Comparison of ENCODE assay signal across 10 cellular contexts in the genomic region with DNA sequence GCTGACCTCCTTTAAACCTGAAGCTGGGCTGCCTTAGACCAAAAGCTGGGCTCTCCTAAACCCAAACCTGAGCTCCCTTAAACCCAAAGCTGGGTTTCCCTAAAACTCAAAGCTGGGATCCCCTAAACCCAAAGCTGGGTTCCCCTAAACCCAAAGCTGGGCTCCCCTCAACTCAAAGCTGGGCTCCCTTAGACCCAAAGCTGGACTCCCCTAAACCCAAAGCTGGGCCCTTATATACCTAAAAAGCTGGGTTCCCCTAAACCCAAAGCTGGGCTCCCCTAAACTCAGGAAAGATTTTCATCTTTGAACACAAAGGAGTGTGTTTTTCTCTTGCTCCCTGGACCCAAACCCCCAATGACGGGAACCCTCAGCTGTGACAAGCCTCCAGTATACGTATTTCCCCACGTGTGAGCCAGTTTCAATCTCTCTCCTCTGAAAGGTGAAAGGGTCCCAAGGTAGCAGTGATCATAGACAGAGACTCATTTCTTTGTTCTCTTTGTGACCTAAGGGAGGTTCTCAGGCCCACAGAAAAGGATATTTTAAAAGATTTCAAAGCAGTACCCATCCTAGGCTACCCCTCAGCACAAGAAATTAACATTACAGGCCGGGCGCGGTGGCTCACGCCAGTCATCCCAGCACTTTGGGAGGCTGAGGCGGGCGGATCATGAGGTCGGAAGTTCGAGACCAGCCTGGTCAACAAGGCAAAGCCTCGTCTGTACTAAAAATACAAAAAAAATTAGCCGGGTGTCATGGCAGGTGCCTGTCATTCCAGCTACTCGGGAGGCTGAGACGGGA. TPM values are rescaled to one million over a fixed set of nuclear protein-coding genes. Genes with fewer than 3 reads are reported as not detected.
A peak's percentile ranks its signal among the peaks of the same experiment; 100 is the strongest.
DNase-seq lines count a peak whose midpoint lies in the region; ATAC-seq and TF ChIP-seq lines count a peak whose summit lies in the region.
"Had no signal": no experiment of that assay in that cellular context is flagged by ENCODE, and none has a peak within 500 bp of the region (broad histone marks: within the 10 kb centered on the region; RNA-seq: fewer than 3 reads in every experiment).

No MANE protein-coding gene starts in this region.

- H3K4me1 ChIP-seq in esophagus squamous epithelium: peaks cover 0 to 12% (median 0%) of the 10 kb centered on the region in 3 donors

- no peak for TF ChIP-seq CTCF in esophagus squamous epithelium (IDR thresholded peaks at IDR 0.05)

- intact Hi-C loops in activated CD4-positive, alpha-beta T cell treated with anti-CD3 and anti-CD28 coated beads for 36 hours (cut with DNase I, micrococcal nuclease): loop anchor here (5.0 kb wide), 2 partner anchors 38 to 43 kb away; no protein-coding TSS in a partner anchor
- intact Hi-C loops in esophagus squamous epithelium (cut with DNase I): no loop called here

- DNase-seq in activated CD4-positive, alpha-beta T cell treated with anti-CD3 and anti-CD28 coated beads for 36 hours: peak; percentile 54
- no peak for DNase-seq in activated CD4-positive, alpha-beta T cell treated with anti-CD3 and anti-CD28 coated beads, Interleukin-2, amount 50 U/mL, for 4 hours
- no peak for DNase-seq in T-helper 17 cell
- no peak for DNase-seq in esophagus squamous epithelium (lab: John Stamatoyannopoulos, UW)
- DNase-seq in stimulated activated CD4-positive, alpha-beta T cell treated with anti-CD3 and anti-CD28 coated beads, Interleukin-15, amount 100 ng/mL, for 24 hours: no peak
- DNase-seq in islet precursor cell: no peak

- H3K4me3 ChIP-seq in esophagus squamous epithelium: no peak overlapping the region

- ATAC-seq in activated CD4-positive, alpha-beta T cell treated with anti-CD3 and anti-CD28 coated beads for 36 hours: peak; percentile 40
- ATAC-seq in HG02840 (IDR thresholded peaks at IDR 0.05; ENCODE audit: low FRiP score, unreplicated experiment): peak; percentile 36
- no peak for ATAC-seq in T-helper 17 cell

- peaks cover 38% of the 10 kb centered on the region for H3K36me3 Mint-ChIP-seq in activated CD4-positive, alpha-beta T cell treated with anti-CD3 and anti-CD28 coated beads for 36 hours (ENCODE audit: low read depth)
- H3K36me3 Mint-ChIP-seq in T-helper 17 cell (ENCODE audit: low read depth): peaks cover 5% of the 10 kb centered on the region
- peaks cover 31% of the 10 kb centered on the region for H3K36me3 Mint-ChIP-seq in stimulated activated naive CD8-positive, alpha-beta T cell treated with anti-CD3 and anti-CD28 coated beads, Interleukin-15, Interleukin-2, amounts not matched to agents 100 ng/mL and 50 ng/mL, for 24 hours (ENCODE audit: low read depth)

- H3K27me3 Mint-ChIP-seq in activated CD4-positive, alpha-beta T cell treated with anti-CD3 and anti-CD28 coated beads for 36 hours: no peaks in the 10 kb centered on the region
- no peaks in the 10 kb centered on the region for H3K27me3 Mint-ChIP-seq in T-helper 17 cell
- H3K27me3 Mint-ChIP-seq in stimulated activated naive CD8-positive, alpha-beta T cell treated with anti-CD3 and anti-CD28 coated beads, Interleukin-15, Interleukin-2, amounts not matched to agents 100 ng/mL and 50 ng/mL, for 24 hours: no peaks in the 10 kb centered on the region

- POLR2A ChIA-PET in activated CD4-positive, alpha-beta T cell treated with anti-CD3 and anti-CD28 coated beads for 36 hours (lab: Charles Lee): no interaction called here

- TF ChIP-seq POLR2A in esophagus squamous epithelium (IDR thresholded peaks at IDR 0.05): no peak

- no peak overlapping the region for H3K27ac ChIP-seq in esophagus squamous epithelium

- H3K4me1 Mint-ChIP-seq in activated CD4-positive, alpha-beta T cell treated with anti-CD3 and anti-CD28 coated beads for 36 hours: peaks cover 49% of the 10 kb centered on the region
- peaks cover 29% of the 10 kb centered on the region for H3K4me1 Mint-ChIP-seq in T-helper 17 cell
- H3K4me1 Mint-ChIP-seq in stimulated activated naive CD8-positive, alpha-beta T cell treated with anti-CD3 and anti-CD28 coated beads, Interleukin-15, Interleukin-2, amounts not matched to agents 100 ng/mL and 50 ng/mL, for 24 hours (ENCODE audit: low read depth): peaks cover 56% of the 10 kb centered on the region

- H3K9me3 Mint-ChIP-seq in activated CD4-positive, alpha-beta T cell treated with anti-CD3 and anti-CD28 coated beads for 36 hours (ENCODE audit: low read depth): peaks cover 11% of the 10 kb centered on the region
- H3K9me3 Mint-ChIP-seq in stimulated activated naive CD8-positive, alpha-beta T cell treated with anti-CD3 and anti-CD28 coated beads, Interleukin-15, Interleukin-2, amounts not matched to agents 100 ng/mL and 50 ng/mL, for 24 hours: peaks cover 3% of the 10 kb centered on the region

- H3K36me3 ChIP-seq in esophagus squamous epithelium: no peaks in the 10 kb centered on the region

- H3K27me3 ChIP-seq in esophagus squamous epithelium: no peaks in the 10 kb centered on the region

- H3K9me3 ChIP-seq in T-helper 17 cell (ENCODE audit: control insufficient read depth, low read length, poor library complexity, severe bottlenecking) (no peaks in the 10 kb centered on the region), esophagus squamous epithelium (peaks cover 0 to 8% (median 0%) of the 10 kb centered on the region in 3 donors)

- CTCF ChIA-PET in activated CD4-positive, alpha-beta T cell treated with anti-CD3 and anti-CD28 coated beads for 36 hours (lab: Charles Lee): no interaction called here

- H3K4me3 Mint-ChIP-seq in activated CD4-positive, alpha-beta T cell treated with anti-CD3 and anti-CD28 coated beads for 36 hours: no peak overlapping the region
- H3K4me3 Mint-ChIP-seq in T-helper 17 cell: peak overlapping the region; percentile 19
- H3K4me3 Mint-ChIP-seq in stimulated activated naive CD8-positive, alpha-beta T cell treated with anti-CD3 and anti-CD28 coated beads, Interleukin-15, Interleukin-2, amounts not matched to agents 100 ng/mL and 50 ng/mL, for 24 hours: no peak overlapping the region

- H3K27ac Mint-ChIP-seq in activated CD4-positive, alpha-beta T cell treated with anti-CD3 and anti-CD28 coated beads for 36 hours: peak overlapping the region; percentile 87
- peak overlapping the region; percentile 90 for H3K27ac Mint-ChIP-seq in T-helper 17 cell
- H3K27ac Mint-ChIP-seq in stimulated activated naive CD8-positive, alpha-beta T cell treated with anti-CD3 and anti-CD28 coated beads, Interleukin-15, Interleukin-2, amounts not matched to agents 100 ng/mL and 50 ng/mL, for 24 hours: peak overlapping the region; percentile 78

- 71 to 82% methylated on average over 7 to 15 of the region's 15 CpGs for WGBS in esophagus squamous epithelium, 2 donors

RNA-seq across cellular contexts. Expression of gene ASMTL, which starts 31.3 kb away (rescaled TPM):
- 10 to 100 TPM; 33.9 to 38.3 TPM for total RNA-seq in activated CD4-positive, alpha-beta T cell treated with anti-CD3 and anti-CD28 coated beads for 36 hours
- 10 to 100 TPM; 33.8 to 34.6 TPM for total RNA-seq in T-helper 17 cell
- total RNA-seq in esophagus squamous epithelium: 10 to 100 TPM in 2 of 4 donors, 1 to 10 TPM in 2; 4.4 to 21.4 (median 11.1) TPM

RNA-seq across cellular contexts. Expression of gene P2RY8, which starts 52.9 kb away (rescaled TPM):
- total RNA-seq in activated CD4-positive, alpha-beta T cell treated with anti-CD3 and anti-CD28 coated beads for 36 hours: 10 to 100 TPM; 19.8 to 21.2 TPM
- total RNA-seq in T-helper 17 cell (100 to 1,000 TPM; 131 to 141 TPM), esophagus squamous epithelium (1 to 10 TPM in 1 of 4 donors, under 1 TPM in 3; 0.34 to 1.3 (median 0.64) TPM)
- total RNA-seq: fibroblast of lung, osteoblast had no signal

Comparison
In these comparisons a context has a peak if more than half of its experiments do, and no peak if none do; other contexts are left out.
1. RNA of gene P2RY8, which starts 52.9 kb away (total RNA-seq): 131 to 141 TPM in T-helper 17 cell and 19.8 to 21.2 TPM in activated CD4-positive, alpha-beta T cell treated with anti-CD3 and anti-CD28 coated beads for 36 hours; 0.34 to 1.3 TPM in esophagus squamous epithelium; every median in the first group is over 4 times any median in the second.
2. Peak in every context shown above with its lines, with median percentiles within 50 percentile points of each other: H3K27ac Mint-ChIP-seq.